In genomic region chr4:56060021-56060420, GRCh38 we compare ENCODE assay signal across 20 cellular contexts.
"Had no signal": no experiment of that assay in that cellular context is flagged by ENCODE, and none has a peak within 500 bp of the region (broad histone marks: within the 10 kb centered on the region; RNA-seq: fewer than 3 reads in every experiment).

No MANE protein-coding gene starts in this region.

- H3K4me3 Mint-ChIP-seq: naive thymus-derived CD8-positive, alpha-beta T cell; neural progenitor cell; stimulated activated memory B cell treated with anti-CD40 and anti-IgM and Interleukin-4, amounts not matched to agents 10 μg/mL and 1 μg/mL and 100 μg/mL, for 72 hours; type B pancreatic cell had no signal

- H3K4me1 Mint-ChIP-seq: naive thymus-derived CD8-positive, alpha-beta T cell; stimulated activated memory B cell treated with anti-CD40 and anti-IgM and Interleukin-4, amounts not matched to agents 10 μg/mL and 1 μg/mL and 100 μg/mL, for 72 hours had no signal

- H3K9me3 Mint-ChIP-seq: neural progenitor cell; stimulated activated memory B cell treated with anti-CD40 and anti-IgM and Interleukin-4, amounts not matched to agents 10 μg/mL and 1 μg/mL and 100 μg/mL, for 72 hours had no signal

- DNase-seq: dorsolateral prefrontal cortex; effector CD4-positive, alpha-beta T cell; foreskin fibroblast; gastrocnemius medialis; heart left ventricle; kidney; left lung; mesenchymal stem cell; midbrain; naive thymus-derived CD8-positive, alpha-beta T cell; sigmoid colon; spleen; stimulated activated CD4-positive, alpha-beta T cell treated with anti-CD3 and anti-CD28 coated beads, Interleukin-4, amount 100 ng/mL, for 4 hours; stimulated activated naive CD8-positive, alpha-beta T cell treated with anti-CD3 and anti-CD28 coated beads, Interleukin-15, Interleukin-2, amounts not matched to agents 100 U/mL and 50 U/mL, for 24 hours; substantia nigra; testis; tibial artery had no signal

- H3K27me3 Mint-ChIP-seq: type B pancreatic cell had no signal

- H3K27ac Mint-ChIP-seq: naive thymus-derived CD8-positive, alpha-beta T cell; neural progenitor cell; stimulated activated memory B cell treated with anti-CD40 and anti-IgM and Interleukin-4, amounts not matched to agents 10 μg/mL and 1 μg/mL and 100 μg/mL, for 72 hours; type B pancreatic cell had no signal

- H3K36me3 Mint-ChIP-seq: naive thymus-derived CD8-positive, alpha-beta T cell; stimulated activated memory B cell treated with anti-CD40 and anti-IgM and Interleukin-4, amounts not matched to agents 10 μg/mL and 1 μg/mL and 100 μg/mL, for 72 hours had no signal
